Comparison of ENCODE assay signal across 11 cellular contexts in the genomic region with DNA sequence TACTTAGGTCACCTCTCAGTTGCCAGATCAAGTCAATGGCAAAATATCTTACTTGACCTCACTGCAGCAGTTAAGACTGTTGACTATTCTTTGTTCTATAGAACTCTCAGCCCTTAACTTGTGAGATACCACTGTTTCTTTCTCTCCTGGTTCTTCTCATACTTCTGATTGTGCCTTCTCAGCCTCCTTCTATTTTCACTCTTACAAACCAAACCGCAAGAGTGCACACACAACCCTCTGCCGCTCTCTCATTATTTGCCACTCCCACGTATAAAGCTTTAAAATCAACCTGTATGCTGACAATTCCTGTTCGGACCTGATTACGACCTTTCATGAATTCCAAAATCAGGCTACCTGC. TPM values are rescaled to one million over a fixed set of nuclear protein-coding genes. Genes with fewer than 3 reads are reported as not detected.
A peak's percentile ranks its signal among the peaks of the same experiment; 100 is the strongest.
DNase-seq lines count a peak whose midpoint lies in the region; ATAC-seq and TF ChIP-seq lines count a peak whose summit lies in the region.
"Had no signal": no experiment of that assay in that cellular context is flagged by ENCODE, and none has a peak within 500 bp of the region (broad histone marks: within the 10 kb centered on the region; RNA-seq: fewer than 3 reads in every experiment).

No MANE protein-coding gene starts in this region.

- H3K4me1 ChIP-seq in DND-41 (ENCODE audit: insufficient read depth, low read length) (peaks cover 82% of the 10 kb centered on the region), uterus (peaks cover 0 to 6% of the 10 kb centered on the region in 2 donors), heart left ventricle (peaks cover 0 to 31% (median 9%) of the 10 kb centered on the region in 12 donors)

- ATAC-seq in DND-41 (ENCODE audit: insufficient read depth, low read depth) (no peak), GM19328 (IDR thresholded peaks at IDR 0.05; ENCODE audit: unreplicated experiment) (peak; percentile 29), HG02840 (IDR thresholded peaks at IDR 0.05; ENCODE audit: low FRiP score, unreplicated experiment) (peak; percentile 27), HG03571 (IDR thresholded peaks at IDR 0.05; ENCODE audit: unreplicated experiment) (peak; percentile 27), heart left ventricle (no peak)
- ATAC-seq: Right ventricle myocardium inferior had no signal

- H3K36me3 ChIP-seq in DND-41 (ENCODE audit: insufficient read depth, low read length): peaks cover 85% of the 10 kb centered on the region
- no peaks in the 10 kb centered on the region for H3K36me3 ChIP-seq in uterus
- H3K36me3 ChIP-seq in heart left ventricle: no peaks in the 10 kb centered on the region

- peaks cover 95% of the 10 kb centered on the region for H3K79me2 ChIP-seq in DND-41 (ENCODE audit: insufficient read depth, low read length)

- H3K9me3 ChIP-seq in DND-41 (ENCODE audit: insufficient read depth, low read length, severe bottlenecking) (no peaks in the 10 kb centered on the region), uterus (no peaks in the 10 kb centered on the region), heart left ventricle (no peaks in the 10 kb centered on the region)

- TF ChIP-seq POLR2A in uterus (IDR thresholded peaks at IDR 0.05) (no peak), heart left ventricle (IDR thresholded peaks at IDR 0.05) (no peak)

- H3K27ac ChIP-seq in DND-41 (ENCODE audit: low read length) (peak overlapping the region; percentile 23), uterus (no peak overlapping the region), heart left ventricle (no peak overlapping the region)
- H3K27ac ChIP-seq: GM23248 had no signal

- TF ChIP-seq CTCF in DND-41 (IDR thresholded peaks at IDR 0.05; ENCODE audit: borderline replicate concordance, extremely low read depth, low read length, poor library complexity, severe bottlenecking) (no peak), uterus (IDR thresholded peaks at IDR 0.05) (no peak), heart left ventricle (IDR thresholded peaks at IDR 0.05) (no peak)

- H3K9ac ChIP-seq in DND-41 (ENCODE audit: low read depth, low read length): no peak overlapping the region
- H3K9ac ChIP-seq: GM23248 had no signal

- no peak overlapping the region for H2AFZ ChIP-seq in DND-41 (ENCODE audit: low read depth, low read length)
- H2AFZ ChIP-seq: GM23248 had no signal

- H3K4me3 ChIP-seq in DND-41 (ENCODE audit: low read depth in 1 of 2, low read length in 2 of 2) (peak overlapping the region in 1 of 2 experiments; percentile 47; a peak in 1 of 4 replicates), uterus (no peak overlapping the region), heart left ventricle (no peak overlapping the region)
- H3K4me3 ChIP-seq: GM23248 had no signal

- intact Hi-C loops in uterus (cut with DNase I; ENCODE audit: low total_unique reads): no loop called here
- intact Hi-C loops in heart left ventricle (cut with DNase I): loop anchor here in 2 of 10 donors (10.0 kb wide), 1 partner anchor 264 kb away; no protein-coding TSS in a partner anchor

- peaks cover 73% of the 10 kb centered on the region for H4K20me1 ChIP-seq in DND-41 (ENCODE audit: insufficient read depth, low read length)

- no peaks in the 10 kb centered on the region for H3K27me3 ChIP-seq in DND-41 (ENCODE audit: insufficient read depth, low read length, poor library complexity)
- no peaks in the 10 kb centered on the region for H3K27me3 ChIP-seq in uterus
- H3K27me3 ChIP-seq in heart left ventricle: peaks cover 0 to 24% (median 0%) of the 10 kb centered on the region in 9 donors

- DNase-seq in DND-41 (no peak), mucosa of gallbladder (ENCODE audit: low spot score) (no peak), uterus (no peak), pons (ENCODE audit: low spot score) (no peak), heart left ventricle (no peak)
- DNase-seq: GM23248, NCI-H1105 had no signal

- peak overlapping the region; percentile 87 for H3K4me2 ChIP-seq in DND-41 (ENCODE audit: insufficient read depth, low read length)

- 95 to 98% (median 96%) methylated on average over 5 of the region's 5 CpGs for WGBS in heart left ventricle, 4 donors

RNA-seq across cellular contexts. Expression of a gene that starts 4.5 kb away (rescaled TPM):
- 0.55 TPM for total RNA-seq in mucosa of gallbladder
- 1 to 10 TPM in 1 of 4 donors, not detected in 3; 5.9 TPM for total RNA-seq in uterus
- 1 to 10 TPM in 1 of 9 donors, under 1 TPM in 6, not detected in 2; 0.04 to 1.5 (median 0.14) TPM for total RNA-seq in heart left ventricle
- polyA plus RNA-seq in heart left ventricle: under 1 TPM; 0.08 to 0.11 TPM

Comparison
In these comparisons a context has a peak if more than half of its experiments do, and no peak if none do; other contexts are left out.
1. ATAC-seq: peak in GM19328 (single experiment), HG02840 (single experiment) and HG03571 (single experiment); none in DND-41 (single experiment) and heart left ventricle (0 of 4).